Comparison of ENCODE assay signal across 1 cellular context in genomic region chr10:110388682-110389052, GRCh38.
TF ChIP-seq lines count a peak whose summit lies in the region.

No MANE protein-coding gene starts in this region.

TF ChIP-seq in GM12878, 131 proteins besides CTCF, POLR2A, EP300 and RAD21 (continued from another document):
- TF ChIP-seq ZBTB4 (CRISPR knock-in tag; IDR thresholded peaks at IDR 0.05), result no peak
- TF ChIP-seq WRNIP1 (IDR thresholded peaks at IDR 0.05; ENCODE audit: borderline replicate concordance, low read depth, low read length), result no peak
- TF ChIP-seq BCLAF1 (IDR thresholded peaks at IDR 0.05), result 0 out of 2 replicates have a peak, but pooled peaks have one; percentile 38
- TF ChIP-seq MLLT1 (IDR thresholded peaks at IDR 0.05), result peak; percentile 55; the same call in 1 of the 2 replicates
- 0 out of 2 replicates have a peak, but pooled peaks have one; percentile 28 for TF ChIP-seq NKRF (conservative IDR thresholded peaks at IDR 0.05)
- peak; percentile 96 for TF ChIP-seq SMARCA5 (IDR thresholded peaks at IDR 0.05)
- TF ChIP-seq MXI1 (IDR thresholded peaks at IDR 0.05; ENCODE audit: low read depth, low read length), result no peak
